1 cellular context compared by ENCODE assay signal in the genomic region with DNA sequence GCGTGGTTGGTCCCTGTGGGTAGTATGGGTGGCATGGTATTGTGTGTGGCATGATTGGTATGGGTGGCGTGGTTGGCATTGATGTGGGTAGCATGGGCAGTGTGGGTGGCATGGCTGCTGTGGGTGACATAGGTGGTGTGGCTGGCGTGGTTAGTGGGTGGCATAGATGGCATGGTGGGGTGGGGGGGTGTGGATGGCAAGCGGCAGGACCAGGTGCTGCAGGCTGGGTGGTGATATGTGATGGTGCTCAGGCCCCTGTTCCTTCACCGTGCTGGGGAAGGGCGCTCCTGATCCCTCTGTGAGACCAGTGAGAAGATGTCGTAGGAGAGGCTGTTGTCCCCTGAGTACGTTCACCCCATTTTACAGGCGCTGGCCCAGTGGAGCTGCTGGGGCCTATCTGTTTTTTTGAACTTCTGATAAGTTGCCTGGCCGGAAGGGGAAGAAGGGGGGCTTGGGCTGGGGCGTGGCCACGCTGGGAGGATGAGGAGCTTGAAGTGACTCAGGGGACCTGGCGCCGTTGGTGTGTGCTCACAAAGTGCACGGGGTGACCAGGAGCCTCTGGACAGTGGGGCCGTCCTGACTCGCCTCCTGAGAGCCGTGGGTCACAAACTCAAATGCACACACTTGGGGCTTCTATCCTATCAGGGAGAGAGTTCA.
A peak's percentile ranks its signal among the peaks of the same experiment; 100 is the strongest.
TF ChIP-seq lines count a peak whose summit lies in the region.

No MANE protein-coding gene starts in this region.

TF ChIP-seq in K562, 482 proteins besides CTCF, POLR2A, EP300 and RAD21 (continued from another document and continues in another):
- TF ChIP-seq, protein P1, sequence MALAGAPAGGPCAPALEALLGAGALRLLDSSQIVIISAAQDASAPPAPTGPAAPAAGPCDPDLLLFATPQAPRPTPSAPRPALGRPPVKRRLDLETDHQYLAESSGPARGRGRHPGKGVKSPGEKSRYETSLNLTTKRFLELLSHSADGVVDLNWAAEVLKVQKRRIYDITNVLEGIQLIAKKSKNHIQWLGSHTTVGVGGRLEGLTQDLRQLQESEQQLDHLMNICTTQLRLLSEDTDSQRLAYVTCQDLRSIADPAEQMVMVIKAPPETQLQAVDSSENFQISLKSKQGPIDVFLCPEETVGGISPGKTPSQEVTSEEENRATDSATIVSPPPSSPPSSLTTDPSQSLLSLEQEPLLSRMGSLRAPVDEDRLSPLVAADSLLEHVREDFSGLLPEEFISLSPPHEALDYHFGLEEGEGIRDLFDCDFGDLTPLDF (CRISPR knock-in tag; IDR thresholded peaks at IDR 0.05): no peak
- peak; percentile 16; the same call in 1 of the 2 replicates for TF ChIP-seq ESRRA (IDR thresholded peaks at IDR 0.05; ENCODE audit: borderline replicate concordance, low read depth)
- no peak for TF ChIP-seq ZKSCAN3 (CRISPR knock-in tag; IDR thresholded peaks at IDR 0.05)
- no peak for TF ChIP-seq ZNF253 (CRISPR knock-in tag; conservative IDR thresholded peaks at IDR 0.05)
- no peak for TF ChIP-seq DMBX1 (CRISPR knock-in tag; IDR thresholded peaks at IDR 0.05; ENCODE audit: borderline replicate concordance)
- no peak for TF ChIP-seq POLR2AphosphoS2 (IDR thresholded peaks at IDR 0.05; ENCODE audit: low read length)
- no peak for TF ChIP-seq NCOR1 (IDR thresholded peaks at IDR 0.05)
- TF ChIP-seq PTTG1 (tag; IDR thresholded peaks at IDR 0.05; ENCODE audit: low read depth): no peak
- TF ChIP-seq, protein P2, sequence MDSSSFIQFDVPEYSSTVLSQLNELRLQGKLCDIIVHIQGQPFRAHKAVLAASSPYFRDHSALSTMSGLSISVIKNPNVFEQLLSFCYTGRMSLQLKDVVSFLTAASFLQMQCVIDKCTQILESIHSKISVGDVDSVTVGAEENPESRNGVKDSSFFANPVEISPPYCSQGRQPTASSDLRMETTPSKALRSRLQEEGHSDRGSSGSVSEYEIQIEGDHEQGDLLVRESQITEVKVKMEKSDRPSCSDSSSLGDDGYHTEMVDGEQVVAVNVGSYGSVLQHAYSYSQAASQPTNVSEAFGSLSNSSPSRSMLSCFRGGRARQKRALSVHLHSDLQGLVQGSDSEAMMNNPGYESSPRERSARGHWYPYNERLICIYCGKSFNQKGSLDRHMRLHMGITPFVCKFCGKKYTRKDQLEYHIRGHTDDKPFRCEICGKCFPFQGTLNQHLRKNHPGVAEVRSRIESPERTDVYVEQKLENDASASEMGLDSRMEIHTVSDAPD (CRISPR knock-in tag; IDR thresholded peaks at IDR 0.05): no peak
- TF ChIP-seq, protein P3, sequence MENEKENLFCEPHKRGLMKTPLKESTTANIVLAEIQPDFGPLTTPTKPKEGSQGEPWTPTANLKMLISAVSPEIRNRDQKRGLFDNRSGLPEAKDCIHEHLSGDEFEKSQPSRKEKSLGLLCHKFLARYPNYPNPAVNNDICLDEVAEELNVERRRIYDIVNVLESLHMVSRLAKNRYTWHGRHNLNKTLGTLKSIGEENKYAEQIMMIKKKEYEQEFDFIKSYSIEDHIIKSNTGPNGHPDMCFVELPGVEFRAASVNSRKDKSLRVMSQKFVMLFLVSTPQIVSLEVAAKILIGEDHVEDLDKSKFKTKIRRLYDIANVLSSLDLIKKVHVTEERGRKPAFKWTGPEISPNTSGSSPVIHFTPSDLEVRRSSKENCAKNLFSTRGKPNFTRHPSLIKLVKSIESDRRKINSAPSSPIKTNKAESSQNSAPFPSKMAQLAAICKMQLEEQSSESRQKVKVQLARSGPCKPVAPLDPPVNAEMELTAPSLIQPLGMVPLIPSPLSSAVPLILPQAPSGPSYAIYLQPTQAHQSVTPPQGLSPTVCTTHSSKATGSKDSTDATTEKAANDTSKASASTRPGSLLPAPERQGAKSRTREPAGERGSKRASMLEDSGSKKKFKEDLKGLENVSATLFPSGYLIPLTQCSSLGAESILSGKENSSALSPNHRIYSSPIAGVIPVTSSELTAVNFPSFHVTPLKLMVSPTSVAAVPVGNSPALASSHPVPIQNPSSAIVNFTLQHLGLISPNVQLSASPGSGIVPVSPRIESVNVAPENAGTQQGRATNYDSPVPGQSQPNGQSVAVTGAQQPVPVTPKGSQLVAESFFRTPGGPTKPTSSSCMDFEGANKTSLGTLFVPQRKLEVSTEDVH (IDR thresholded peaks at IDR 0.05; ENCODE audit: low read depth, partially characterized antibody): no peak
- TF ChIP-seq, protein P4, sequence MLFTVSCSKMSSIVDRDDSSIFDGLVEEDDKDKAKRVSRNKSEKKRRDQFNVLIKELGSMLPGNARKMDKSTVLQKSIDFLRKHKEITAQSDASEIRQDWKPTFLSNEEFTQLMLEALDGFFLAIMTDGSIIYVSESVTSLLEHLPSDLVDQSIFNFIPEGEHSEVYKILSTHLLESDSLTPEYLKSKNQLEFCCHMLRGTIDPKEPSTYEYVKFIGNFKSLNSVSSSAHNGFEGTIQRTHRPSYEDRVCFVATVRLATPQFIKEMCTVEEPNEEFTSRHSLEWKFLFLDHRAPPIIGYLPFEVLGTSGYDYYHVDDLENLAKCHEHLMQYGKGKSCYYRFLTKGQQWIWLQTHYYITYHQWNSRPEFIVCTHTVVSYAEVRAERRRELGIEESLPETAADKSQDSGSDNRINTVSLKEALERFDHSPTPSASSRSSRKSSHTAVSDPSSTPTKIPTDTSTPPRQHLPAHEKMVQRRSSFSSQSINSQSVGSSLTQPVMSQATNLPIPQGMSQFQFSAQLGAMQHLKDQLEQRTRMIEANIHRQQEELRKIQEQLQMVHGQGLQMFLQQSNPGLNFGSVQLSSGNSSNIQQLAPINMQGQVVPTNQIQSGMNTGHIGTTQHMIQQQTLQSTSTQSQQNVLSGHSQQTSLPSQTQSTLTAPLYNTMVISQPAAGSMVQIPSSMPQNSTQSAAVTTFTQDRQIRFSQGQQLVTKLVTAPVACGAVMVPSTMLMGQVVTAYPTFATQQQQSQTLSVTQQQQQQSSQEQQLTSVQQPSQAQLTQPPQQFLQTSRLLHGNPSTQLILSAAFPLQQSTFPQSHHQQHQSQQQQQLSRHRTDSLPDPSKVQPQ (CRISPR knock-in tag; IDR thresholded peaks at IDR 0.05; ENCODE audit: borderline replicate concordance): no peak
- TF ChIP-seq RBM17 (IDR thresholded peaks at IDR 0.05; ENCODE audit: borderline replicate concordance, low read depth, low read length): no peak
- TF ChIP-seq SRSF1 (IDR thresholded peaks at IDR 0.05; ENCODE audit: low read depth, low read length): no peak
- TF ChIP-seq ZNF133 (CRISPR knock-in tag; IDR thresholded peaks at IDR 0.05): no peak
- no peak for TF ChIP-seq NCOA6 (IDR thresholded peaks at IDR 0.05)
- TF ChIP-seq, protein P5, sequence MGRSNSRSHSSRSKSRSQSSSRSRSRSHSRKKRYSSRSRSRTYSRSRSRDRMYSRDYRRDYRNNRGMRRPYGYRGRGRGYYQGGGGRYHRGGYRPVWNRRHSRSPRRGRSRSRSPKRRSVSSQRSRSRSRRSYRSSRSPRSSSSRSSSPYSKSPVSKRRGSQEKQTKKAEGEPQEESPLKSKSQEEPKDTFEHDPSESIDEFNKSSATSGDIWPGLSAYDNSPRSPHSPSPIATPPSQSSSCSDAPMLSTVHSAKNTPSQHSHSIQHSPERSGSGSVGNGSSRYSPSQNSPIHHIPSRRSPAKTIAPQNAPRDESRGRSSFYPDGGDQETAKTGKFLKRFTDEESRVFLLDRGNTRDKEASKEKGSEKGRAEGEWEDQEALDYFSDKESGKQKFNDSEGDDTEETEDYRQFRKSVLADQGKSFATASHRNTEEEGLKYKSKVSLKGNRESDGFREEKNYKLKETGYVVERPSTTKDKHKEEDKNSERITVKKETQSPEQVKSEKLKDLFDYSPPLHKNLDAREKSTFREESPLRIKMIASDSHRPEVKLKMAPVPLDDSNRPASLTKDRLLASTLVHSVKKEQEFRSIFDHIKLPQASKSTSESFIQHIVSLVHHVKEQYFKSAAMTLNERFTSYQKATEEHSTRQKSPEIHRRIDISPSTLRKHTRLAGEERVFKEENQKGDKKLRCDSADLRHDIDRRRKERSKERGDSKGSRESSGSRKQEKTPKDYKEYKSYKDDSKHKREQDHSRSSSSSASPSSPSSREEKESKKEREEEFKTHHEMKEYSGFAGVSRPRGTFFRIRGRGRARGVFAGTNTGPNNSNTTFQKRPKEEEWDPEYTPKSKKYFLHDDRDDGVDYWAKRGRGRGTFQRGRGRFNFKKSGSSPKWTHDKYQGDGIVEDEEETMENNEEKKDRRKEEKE (IDR thresholded peaks at IDR 0.05; ENCODE audit: borderline replicate concordance in 1 of 2, control insufficient read depth in 1 of 2, low read depth in 2 of 2, low read length in 1 of 2): no peak
- no peak for TF ChIP-seq IRF2 (CRISPR knock-in tag; IDR thresholded peaks at IDR 0.05)
- TF ChIP-seq PRPF4 (IDR thresholded peaks at IDR 0.05; ENCODE audit: insufficient read depth, low read depth, low read length, poor library complexity, severe bottlenecking): no peak
- TF ChIP-seq, protein P6, sequence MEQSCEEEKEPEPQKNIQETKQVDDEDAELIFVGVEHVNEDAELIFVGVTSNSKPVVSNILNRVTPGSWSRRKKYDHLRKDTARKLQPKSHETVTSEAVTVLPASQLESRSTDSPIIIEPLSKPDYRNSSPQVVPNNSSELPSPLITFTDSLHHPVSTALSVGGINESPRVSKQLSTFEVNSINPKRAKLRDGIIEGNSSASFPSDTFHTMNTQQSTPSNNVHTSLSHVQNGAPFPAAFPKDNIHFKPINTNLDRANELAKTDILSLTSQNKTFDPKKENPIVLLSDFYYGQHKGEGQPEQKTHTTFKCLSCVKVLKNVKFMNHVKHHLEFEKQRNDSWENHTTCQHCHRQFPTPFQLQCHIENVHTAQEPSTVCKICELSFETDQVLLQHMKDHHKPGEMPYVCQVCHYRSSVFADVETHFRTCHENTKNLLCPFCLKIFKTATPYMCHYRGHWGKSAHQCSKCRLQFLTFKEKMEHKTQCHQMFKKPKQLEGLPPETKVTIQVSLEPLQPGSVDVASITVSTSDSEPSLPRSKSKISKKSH (CRISPR knock-in tag; IDR thresholded peaks at IDR 0.05): no peak
- TF ChIP-seq MEIS2 (IDR thresholded peaks at IDR 0.05; ENCODE audit: partially characterized antibody): no peak
- TF ChIP-seq ZNF79 (CRISPR knock-in tag; IDR thresholded peaks at IDR 0.05; ENCODE audit: low read depth): no peak
- TF ChIP-seq FOSL1 (tag; conservative IDR thresholded peaks at IDR 0.05): peak; percentile 42; the same call in 1 of the 2 replicates
- TF ChIP-seq EP400 (IDR thresholded peaks at IDR 0.05): 0 out of 2 replicates have a peak, but pooled peaks have one; percentile 27
- TF ChIP-seq, protein P7, sequence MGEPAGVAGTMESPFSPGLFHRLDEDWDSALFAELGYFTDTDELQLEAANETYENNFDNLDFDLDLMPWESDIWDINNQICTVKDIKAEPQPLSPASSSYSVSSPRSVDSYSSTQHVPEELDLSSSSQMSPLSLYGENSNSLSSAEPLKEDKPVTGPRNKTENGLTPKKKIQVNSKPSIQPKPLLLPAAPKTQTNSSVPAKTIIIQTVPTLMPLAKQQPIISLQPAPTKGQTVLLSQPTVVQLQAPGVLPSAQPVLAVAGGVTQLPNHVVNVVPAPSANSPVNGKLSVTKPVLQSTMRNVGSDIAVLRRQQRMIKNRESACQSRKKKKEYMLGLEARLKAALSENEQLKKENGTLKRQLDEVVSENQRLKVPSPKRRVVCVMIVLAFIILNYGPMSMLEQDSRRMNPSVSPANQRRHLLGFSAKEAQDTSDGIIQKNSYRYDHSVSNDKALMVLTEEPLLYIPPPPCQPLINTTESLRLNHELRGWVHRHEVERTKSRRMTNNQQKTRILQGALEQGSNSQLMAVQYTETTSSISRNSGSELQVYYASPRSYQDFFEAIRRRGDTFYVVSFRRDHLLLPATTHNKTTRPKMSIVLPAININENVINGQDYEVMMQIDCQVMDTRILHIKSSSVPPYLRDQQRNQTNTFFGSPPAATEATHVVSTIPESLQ (CRISPR knock-in tag; IDR thresholded peaks at IDR 0.05): no peak
- TF ChIP-seq GABPA (tag; conservative IDR thresholded peaks at IDR 0.05; ENCODE audit: low read depth): peak; percentile 80
- no peak for TF ChIP-seq NBN (IDR thresholded peaks at IDR 0.05; ENCODE audit: low read depth)
- TF ChIP-seq SMAD4 (CRISPR knock-in tag; conservative IDR thresholded peaks at IDR 0.05): no peak
- TF ChIP-seq HDAC1 (IDR thresholded peaks at IDR 0.05): no peak
- TF ChIP-seq BHLHE40 (IDR thresholded peaks at IDR 0.05; ENCODE audit: low read length): no peak
- no peak for TF ChIP-seq OTX1 (CRISPR knock-in tag; IDR thresholded peaks at IDR 0.05)
- TF ChIP-seq GATAD2B (IDR thresholded peaks at IDR 0.05; ENCODE audit: borderline replicate concordance): peak; percentile 32; the same call in 1 of the 2 replicates
- TF ChIP-seq CCNT2 (IDR thresholded peaks at IDR 0.05; ENCODE audit: borderline replicate concordance, extremely low read depth, insufficient read length, low read depth, low read length): no peak
- TF ChIP-seq, protein P8, sequence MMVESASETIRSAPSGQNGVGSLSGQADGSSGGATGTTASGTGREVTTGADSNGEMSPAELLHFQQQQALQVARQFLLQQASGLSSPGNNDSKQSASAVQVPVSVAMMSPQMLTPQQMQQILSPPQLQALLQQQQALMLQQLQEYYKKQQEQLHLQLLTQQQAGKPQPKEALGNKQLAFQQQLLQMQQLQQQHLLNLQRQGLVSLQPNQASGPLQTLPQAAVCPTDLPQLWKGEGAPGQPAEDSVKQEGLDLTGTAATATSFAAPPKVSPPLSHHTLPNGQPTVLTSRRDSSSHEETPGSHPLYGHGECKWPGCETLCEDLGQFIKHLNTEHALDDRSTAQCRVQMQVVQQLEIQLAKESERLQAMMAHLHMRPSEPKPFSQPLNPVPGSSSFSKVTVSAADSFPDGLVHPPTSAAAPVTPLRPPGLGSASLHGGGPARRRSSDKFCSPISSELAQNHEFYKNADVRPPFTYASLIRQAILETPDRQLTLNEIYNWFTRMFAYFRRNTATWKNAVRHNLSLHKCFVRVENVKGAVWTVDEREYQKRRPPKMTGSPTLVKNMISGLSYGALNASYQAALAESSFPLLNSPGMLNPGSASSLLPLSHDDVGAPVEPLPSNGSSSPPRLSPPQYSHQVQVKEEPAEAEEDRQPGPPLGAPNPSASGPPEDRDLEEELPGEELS (CRISPR knock-in tag; IDR thresholded peaks at IDR 0.05; ENCODE audit: borderline replicate concordance): no peak
- TF ChIP-seq CBX3 (IDR thresholded peaks at IDR 0.05; ENCODE audit: borderline replicate concordance in 1 of 2, low read length in 2 of 2): no peak
- no peak for TF ChIP-seq PCBP2 (IDR thresholded peaks at IDR 0.05; ENCODE audit: low read depth, low read length, poor library complexity, severe bottlenecking)
- no peak for TF ChIP-seq RBM25 (IDR thresholded peaks at IDR 0.05; ENCODE audit: low read depth, low read length, severe bottlenecking)
- no peak for TF ChIP-seq CAMTA2 (CRISPR knock-in tag; conservative IDR thresholded peaks at IDR 0.05)
- TF ChIP-seq ZNF778 (CRISPR knock-in tag; IDR thresholded peaks at IDR 0.05): no peak
- TF ChIP-seq TEAD2 (tag; IDR thresholded peaks at IDR 0.05): no peak
- no peak for TF ChIP-seq POLR3G (IDR thresholded peaks at IDR 0.05; ENCODE audit: extremely low read depth, insufficient read length, insufficient replicate concordance)
